13 cellular contexts compared by ENCODE assay signal in the genomic region with DNA sequence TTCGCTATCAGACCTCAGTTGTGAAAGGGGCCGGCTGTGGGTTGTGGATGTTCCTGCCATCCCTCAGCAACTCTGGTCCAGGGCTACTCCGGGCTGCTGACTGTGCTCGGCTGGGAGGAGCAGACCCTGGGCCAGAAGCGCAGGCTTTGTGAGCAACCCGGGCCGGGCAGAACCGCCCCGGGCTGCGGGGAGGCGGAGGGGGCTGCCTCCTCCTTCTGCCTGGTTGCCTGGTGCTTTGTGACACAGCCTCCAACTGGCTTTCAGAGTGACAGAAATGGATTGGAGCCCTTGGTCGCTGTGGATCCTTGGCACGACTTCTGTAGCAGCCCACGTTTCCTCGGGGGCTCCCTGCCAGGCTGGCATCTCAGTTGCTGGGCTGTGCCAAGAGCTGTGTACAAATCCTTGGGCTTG. TPM values are rescaled to one million over a fixed set of nuclear protein-coding genes. Genes with fewer than 3 reads are reported as not detected.
DNase-seq lines count a peak whose midpoint lies in the region; ATAC-seq, FAIRE-seq and TF ChIP-seq lines count a peak whose summit lies in the region.
"Had no signal": no experiment of that assay in that cellular context is flagged by ENCODE, and none has a peak within 500 bp of the region (broad histone marks: within the 10 kb centered on the region; RNA-seq: fewer than 3 reads in every experiment).

No MANE protein-coding gene starts in this region.

- no peak for FAIRE-seq in astrocyte (lab: Jason Lieb, UNC)
- FAIRE-seq: A549 had no signal

- H4K8ac ChIP-seq in mesenchymal stem cell (ENCODE audit: low read length): no peak overlapping the region

- H2BK120ac ChIP-seq in mesenchymal stem cell (ENCODE audit: low read depth, low read length): no peak overlapping the region

- no peak overlapping the region for H3K23ac ChIP-seq in mesenchymal stem cell (ENCODE audit: low read length in 2 of 2)

- H2AFZ ChIP-seq in astrocyte (ENCODE audit: low read depth, low read length): peak overlapping the region; percentile 43
- H2AFZ ChIP-seq in mesenchymal stem cell (ENCODE audit: low read depth, low read length): no peak overlapping the region

- no peak for TF ChIP-seq CTCF in astrocyte (IDR thresholded peaks at IDR 0.05; ENCODE audit: insufficient read depth, low read depth, low read length)

- H3K4me1 ChIP-seq in astrocyte (ENCODE audit: insufficient read depth, low read length) (peaks cover 10% of the 10 kb centered on the region), mesenchymal stem cell (ENCODE audit: control insufficient read depth, insufficient read depth, low read depth, low read length) (no peaks in the 10 kb centered on the region)
- H3K4me1 ChIP-seq: A549 had no signal

- H3K36me3 ChIP-seq in astrocyte (ENCODE audit: insufficient read depth, low read length) (no peaks in the 10 kb centered on the region), mesenchymal stem cell (ENCODE audit: control insufficient read depth in 1 of 2, insufficient read depth in 2 of 2, low read depth in 1 of 2, low read length in 2 of 2) (no peaks in the 10 kb centered on the region)

- H3K36me3 Mint-ChIP-seq in astrocyte (ENCODE audit: low read depth, unreplicated experiment): no peaks in the 10 kb centered on the region
- H3K36me3 Mint-ChIP-seq: activated CD8-positive, alpha-beta memory T cell treated with anti-CD3 and anti-CD28 coated beads, Interleukin-2, amount 10 ng/mL, durations not matched to agents 7 days and 5 days; memory B cell had no signal

- H3K4me2 ChIP-seq in astrocyte (ENCODE audit: low read length) (peak overlapping the region; percentile 75), mesenchymal stem cell (ENCODE audit: low read length, poor library complexity, severe bottlenecking) (no peak overlapping the region)
- H3K4me2 ChIP-seq: A549 had no signal

- H3K27ac ChIP-seq in astrocyte (ENCODE audit: low read depth, low read length) (no peak overlapping the region), temporal lobe (ENCODE audit: low read depth, low read length) (peak overlapping the region; percentile 57), mesenchymal stem cell (ENCODE audit: low read length, poor library complexity, severe bottlenecking) (no peak overlapping the region)
- H3K27ac ChIP-seq: A549 had no signal

- peaks cover 31% of the 10 kb centered on the region for H4K20me1 ChIP-seq in astrocyte (ENCODE audit: insufficient read depth, low read length)

- H3K9ac ChIP-seq in astrocyte (ENCODE audit: low read length): peak overlapping the region; percentile 32
- H3K9ac ChIP-seq in mesenchymal stem cell (ENCODE audit: low read length): no peak overlapping the region

- WGBS in mesenchymal stem cell: 89% methylated on average over 15 of the region's 15 CpGs

- no peak overlapping the region for H2BK12ac ChIP-seq in mesenchymal stem cell (ENCODE audit: low read length in 2 of 2)

- no peak overlapping the region for H3K27ac Mint-ChIP-seq in astrocyte (ENCODE audit: unreplicated experiment)
- H3K27ac Mint-ChIP-seq: activated CD8-positive, alpha-beta memory T cell treated with anti-CD3 and anti-CD28 coated beads, Interleukin-2, amount 10 ng/mL, durations not matched to agents 7 days and 5 days; memory B cell had no signal

- peaks cover 50% of the 10 kb centered on the region for H3K27me3 Mint-ChIP-seq in astrocyte (ENCODE audit: low read depth, unreplicated experiment)

- no peak overlapping the region for H4K91ac ChIP-seq in mesenchymal stem cell (ENCODE audit: low read length)

- H3K27me3 ChIP-seq in astrocyte (ENCODE audit: insufficient read depth, low read length) (peaks cover 31% of the 10 kb centered on the region), mesenchymal stem cell (ENCODE audit: control insufficient read depth in 1 of 2, insufficient read depth in 1 of 2, low read length in 2 of 2) (peaks cover 59 to 90% of the 10 kb centered on the region in 2 experiments)

- no peak for ATAC-seq in HG03469 (IDR thresholded peaks at IDR 0.05; ENCODE audit: unreplicated experiment)
- ATAC-seq: A549; activated CD8-positive, alpha-beta memory T cell treated with anti-CD3 and anti-CD28 coated beads, Interleukin-2, amount 10 ng/mL, durations not matched to agents 7 days and 5 days had no signal

- no peak overlapping the region for H3K18ac ChIP-seq in mesenchymal stem cell (ENCODE audit: low read depth in 1 of 2, low read length in 2 of 2)

- H3K4me1 Mint-ChIP-seq in astrocyte (ENCODE audit: low read depth, unreplicated experiment): no peaks in the 10 kb centered on the region
- H3K4me1 Mint-ChIP-seq: activated CD8-positive, alpha-beta memory T cell treated with anti-CD3 and anti-CD28 coated beads, Interleukin-2, amount 10 ng/mL, durations not matched to agents 7 days and 5 days; memory B cell had no signal

- H3K79me2 ChIP-seq in astrocyte (ENCODE audit: insufficient read depth, low read length): no peaks in the 10 kb centered on the region

- DNase-seq in NCI-H82 (lab: John Stamatoyannopoulos, UW): peak; percentile 29
- no peak for DNase-seq in NCI-H82 treated with DMSO at 0.1 percent for 48 hours (lab: John Stamatoyannopoulos, UW; ENCODE audit: unreplicated experiment)
- no peak for DNase-seq in astrocyte (ENCODE audit: low read depth)
- DNase-seq in hippocampal formation (lab: John Stamatoyannopoulos, UW): peak; percentile 74 to 83
- no peak for DNase-seq in mesenchymal stem cell
- no peak for DNase-seq in NCI-H345 treated with DMSO at 0.1 percent for 48 hours (lab: John Stamatoyannopoulos, UW; ENCODE audit: unreplicated experiment)
- DNase-seq: activated CD8-positive, alpha-beta memory T cell treated with anti-CD3 and anti-CD28 coated beads, Interleukin-2, amount 10 ng/mL, durations not matched to agents 7 days and 5 days; NCI-H226; trophoblast cell had no signal

- H3K79me1 ChIP-seq in mesenchymal stem cell (replicated peaks; ENCODE audit: low read length, poor library complexity, severe bottlenecking): no peaks in the 10 kb centered on the region

- no peak overlapping the region for H3K14ac ChIP-seq in mesenchymal stem cell (ENCODE audit: low read length in 2 of 2)

- H3K4ac ChIP-seq in mesenchymal stem cell (ENCODE audit: low read depth in 1 of 2, low read length in 2 of 2): no peak overlapping the region

- H3K4me3 Mint-ChIP-seq in astrocyte (ENCODE audit: unreplicated experiment): no peak overlapping the region
- H3K4me3 Mint-ChIP-seq: activated CD8-positive, alpha-beta memory T cell treated with anti-CD3 and anti-CD28 coated beads, Interleukin-2, amount 10 ng/mL, durations not matched to agents 7 days and 5 days; memory B cell had no signal

- no peak overlapping the region for H2BK15ac ChIP-seq in mesenchymal stem cell (ENCODE audit: low read depth, poor library complexity, severe bottlenecking)

- H2BK5ac ChIP-seq in mesenchymal stem cell (ENCODE audit: low read depth, low read length, poor library complexity, severe bottlenecking): no peak overlapping the region

- H3K4me3 ChIP-seq in astrocyte (ENCODE audit: insufficient read depth, low read depth, low read length): peak overlapping the region; percentile 22
- no peak overlapping the region for H3K4me3 ChIP-seq in mesenchymal stem cell (ENCODE audit: insufficient read depth in 1 of 2, low read depth in 1 of 2, low read length in 2 of 2)
- H3K4me3 ChIP-seq: A549 had no signal

- H3K9me3 ChIP-seq in astrocyte (ENCODE audit: insufficient read depth, low read depth, low read length): no peaks in the 10 kb centered on the region
- H3K9me3 ChIP-seq in mesenchymal stem cell (ENCODE audit: control insufficient read depth, low read length): no peaks in the 10 kb centered on the region
- H3K9me3 ChIP-seq: A549 had no signal

- H3K9me3 Mint-ChIP-seq in astrocyte (ENCODE audit: unreplicated experiment): no peaks in the 10 kb centered on the region
- H3K9me3 Mint-ChIP-seq: memory B cell had no signal

- no peak overlapping the region for H2AK5ac ChIP-seq in mesenchymal stem cell (ENCODE audit: low read length, severe bottlenecking)

RNA-seq across cellular contexts. Expression of gene DRAXIN, which starts 10.0 kb away (rescaled TPM):
- total RNA-seq in astrocyte (0.79 and 1.7 TPM in 2 replicates), temporal lobe (122 TPM)
- not detected for polyA plus RNA-seq in mesenchymal stem cell (2013, experiment 1 of 2)
- under 0.01 TPM for polyA plus RNA-seq in mesenchymal stem cell (2013, experiment 2 of 2)

RNA-seq across cellular contexts. Expression of gene MAD2L2, which starts 20.6 kb away (rescaled TPM):
- total RNA-seq in astrocyte (29.3 and 30.1 TPM in 2 replicates), temporal lobe (37.4 TPM)
- polyA plus RNA-seq in mesenchymal stem cell (2013, experiment 1 of 2): 25.7 TPM
- polyA plus RNA-seq in mesenchymal stem cell (2013, experiment 2 of 2): 26.3 TPM

RNA-seq across cellular contexts. Expression of gene AGTRAP, which starts 34.4 kb away (rescaled TPM):
- total RNA-seq in astrocyte: 38.7 and 46.3 TPM in 2 replicates
- 3.4 TPM for total RNA-seq in temporal lobe
- polyA plus RNA-seq in mesenchymal stem cell (2013, experiment 1 of 2): 45.8 TPM
- polyA plus RNA-seq in mesenchymal stem cell (2013, experiment 2 of 2): 47.1 TPM

RNA-seq across cellular contexts. Expression of gene FBXO6, which starts 37.6 kb away (rescaled TPM):
- 9.7 and 9.8 TPM in 2 replicates for total RNA-seq in astrocyte
- 4.4 TPM for total RNA-seq in temporal lobe
- 6.2 TPM for polyA plus RNA-seq in mesenchymal stem cell (2013, experiment 1 of 2)
- polyA plus RNA-seq in mesenchymal stem cell (2013, experiment 2 of 2): 6.3 TPM

RNA-seq across cellular contexts. Expression of gene FBXO44, which starts 46.9 kb away (rescaled TPM):
- total RNA-seq in astrocyte: 31.6 and 34.4 TPM in 2 replicates
- 42.5 TPM for total RNA-seq in temporal lobe
- polyA plus RNA-seq in mesenchymal stem cell (2013, experiment 1 of 2): 17.4 TPM
- polyA plus RNA-seq in mesenchymal stem cell (2013, experiment 2 of 2): 14.8 TPM

Comparison
In these comparisons a context has a peak if more than half of its experiments do, and no peak if none do; other contexts are left out.
1. DNase-seq: peak in NCI-H82 (single experiment) and hippocampal formation (2 of 2); none in NCI-H82 treated with DMSO at 0.1 percent for 48 hours (single experiment), astrocyte (single experiment), mesenchymal stem cell (single experiment) and NCI-H345 treated with DMSO at 0.1 percent for 48 hours (single experiment).
2. RNA of gene DRAXIN, which starts 10.0 kb away (total RNA-seq): 122 TPM in temporal lobe (single experiment); 0.79 to 1.7 TPM in astrocyte; every median in the first group is over 10 times any median in the second.